9 cellular contexts compared by ENCODE assay signal in the genomic region with DNA sequence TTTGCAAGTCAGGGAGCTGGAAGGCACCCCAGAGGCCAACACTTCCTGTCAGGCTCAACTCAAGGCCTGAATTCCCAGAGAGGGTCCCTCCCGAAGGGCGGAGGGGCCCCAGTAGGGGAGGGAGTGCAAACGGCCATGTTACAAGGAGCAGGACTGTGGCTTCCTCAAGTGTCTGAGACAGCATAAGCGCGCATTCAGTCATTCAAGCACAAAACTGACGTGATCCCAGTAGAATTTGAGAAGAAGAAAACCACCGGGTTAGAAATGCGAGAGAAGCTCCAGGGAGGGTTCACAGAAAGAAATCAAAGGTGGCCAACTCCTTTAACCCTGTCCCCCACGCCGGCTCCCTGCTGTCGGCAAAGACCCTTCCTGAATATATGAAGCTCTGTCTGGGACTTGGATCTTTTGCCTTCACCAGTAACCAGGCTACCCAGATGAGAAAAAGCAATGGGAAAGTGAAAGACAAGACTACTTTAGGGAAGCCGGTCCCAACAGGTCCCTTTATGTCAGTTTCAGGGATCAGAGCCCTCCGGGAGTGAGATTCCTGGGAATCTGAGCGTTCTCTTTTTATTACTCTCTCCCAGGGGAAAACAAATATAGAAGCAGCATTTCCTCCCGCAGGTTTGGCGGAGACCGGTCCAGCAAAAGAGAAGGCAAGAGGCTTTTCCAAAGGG. TPM values are rescaled to one million over a fixed set of nuclear protein-coding genes. Genes with fewer than 3 reads are reported as not detected.
DNase-seq lines count a peak whose midpoint lies in the region; TF ChIP-seq lines count a peak whose summit lies in the region.
"Had no signal": no experiment of that assay in that cellular context is flagged by ENCODE, and none has a peak within 500 bp of the region (broad histone marks: within the 10 kb centered on the region; RNA-seq: fewer than 3 reads in every experiment).

No MANE protein-coding gene starts in this region.

- H3K4me1 ChIP-seq in muscle layer of duodenum (ENCODE audit: control insufficient read depth in 1 of 2, insufficient read depth in 2 of 2, low read length in 2 of 2) (peaks cover 9 to 49% of the 10 kb centered on the region in 2 donors), uterus (peaks cover 12% of the 10 kb centered on the region in 2 donors)

- H3K27ac ChIP-seq in muscle layer of duodenum (ENCODE audit: low read length) (peak overlapping the region; percentile 53), uterus (peak overlapping the region; percentile 84 to 95)

- H3K4me3 Mint-ChIP-seq in activated naive CD4-positive, alpha-beta T cell treated with anti-CD3 and anti-CD28 coated beads for 36 hours: peak overlapping the region; percentile 37
- no peak overlapping the region for H3K4me3 Mint-ChIP-seq in activated naive CD4-positive, alpha-beta T cell treated with anti-CD3 and anti-CD28 coated beads, Interleukin-2, amount 10 ng/mL, durations not matched to agents 7 days and 5 days
- H3K4me3 Mint-ChIP-seq in endothelial cell (ENCODE audit: unreplicated experiment): peak overlapping the region; percentile 83

- peaks cover 11% of the 10 kb centered on the region for H3K4me1 Mint-ChIP-seq in activated naive CD4-positive, alpha-beta T cell treated with anti-CD3 and anti-CD28 coated beads for 36 hours (ENCODE audit: low read depth)
- peaks cover 18% of the 10 kb centered on the region for H3K4me1 Mint-ChIP-seq in activated naive CD4-positive, alpha-beta T cell treated with anti-CD3 and anti-CD28 coated beads, Interleukin-2, amount 10 ng/mL, durations not matched to agents 7 days and 5 days
- peaks cover 21% of the 10 kb centered on the region for H3K4me1 Mint-ChIP-seq in endothelial cell (ENCODE audit: unreplicated experiment)

- no peaks in the 10 kb centered on the region for H3K9me3 ChIP-seq in muscle layer of duodenum (ENCODE audit: control insufficient read depth in 1 of 2, low read length in 2 of 2)
- H3K9me3 ChIP-seq in uterus: no peaks in the 10 kb centered on the region

- no peaks in the 10 kb centered on the region for H3K27me3 ChIP-seq in muscle layer of duodenum (ENCODE audit: low read depth, low read length)
- no peaks in the 10 kb centered on the region for H3K27me3 ChIP-seq in uterus

- H3K27ac Mint-ChIP-seq in activated naive CD4-positive, alpha-beta T cell treated with anti-CD3 and anti-CD28 coated beads for 36 hours: no peak overlapping the region
- no peak overlapping the region for H3K27ac Mint-ChIP-seq in activated naive CD4-positive, alpha-beta T cell treated with anti-CD3 and anti-CD28 coated beads, Interleukin-2, amount 10 ng/mL, durations not matched to agents 7 days and 5 days
- H3K27ac Mint-ChIP-seq in endothelial cell (ENCODE audit: unreplicated experiment): no peak overlapping the region

- CTCF ChIA-PET in activated naive CD4-positive, alpha-beta T cell treated with anti-CD3 and anti-CD28 coated beads for 36 hours (lab: Charles Lee): interaction anchor here (1.1 to 1.5 kb wide), 2 partner anchors 14 to 99 kb away, joined by 3 read pairs; no protein-coding TSS in a partner anchor
- CTCF ChIA-PET in activated naive CD4-positive, alpha-beta T cell treated with anti-CD3 and anti-CD28 coated beads, Interleukin-2, amount 10 ng/mL, durations not matched to agents 7 days and 5 days (lab: Charles Lee): interaction anchor here (0.7 to 1.9 kb wide), 4 partner anchors 33 to 292 kb away, joined by 4 to 7 read pairs (median 4); no protein-coding TSS in a partner anchor

- no peaks in the 10 kb centered on the region for H3K9me3 Mint-ChIP-seq in activated naive CD4-positive, alpha-beta T cell treated with anti-CD3 and anti-CD28 coated beads for 36 hours
- no peaks in the 10 kb centered on the region for H3K9me3 Mint-ChIP-seq in activated naive CD4-positive, alpha-beta T cell treated with anti-CD3 and anti-CD28 coated beads, Interleukin-2, amount 10 ng/mL, durations not matched to agents 7 days and 5 days
- H3K9me3 Mint-ChIP-seq in endothelial cell (ENCODE audit: unreplicated experiment): no peaks in the 10 kb centered on the region

- TF ChIP-seq CTCF in endothelial cell (IDR thresholded peaks at IDR 0.05; ENCODE audit: unreplicated experiment): no peak
- no peak for TF ChIP-seq CTCF in uterus (IDR thresholded peaks at IDR 0.05)

- H3K4me3 ChIP-seq in muscle layer of duodenum (ENCODE audit: low read depth in 1 of 2, low read length in 2 of 2) (peak overlapping the region; percentile 75 to 78), uterus (peak overlapping the region; percentile 62 to 79)

- no peak for DNase-seq in activated naive CD4-positive, alpha-beta T cell treated with anti-CD3 and anti-CD28 coated beads for 36 hours
- DNase-seq in activated naive CD4-positive, alpha-beta T cell treated with anti-CD3 and anti-CD28 coated beads, Interleukin-2, amount 10 ng/mL, durations not matched to agents 7 days and 5 days: no peak
- DNase-seq in endothelial cell (ENCODE audit: low spot score) (no peak), uterus (no peak), KG1 (lab: John Stamatoyannopoulos, UW) (no peak), EL (no peak)
- DNase-seq in activated CD8-positive, alpha-beta memory T cell treated with anti-CD3 and anti-CD28 coated beads, Interleukin-2, amount 50 U/mL, for 48 hours: no peak

- H3K36me3 ChIP-seq in muscle layer of duodenum (ENCODE audit: control insufficient read depth in 1 of 2, insufficient read depth in 2 of 2, low read length in 2 of 2): no peaks in the 10 kb centered on the region
- no peaks in the 10 kb centered on the region for H3K36me3 ChIP-seq in uterus

- TF ChIP-seq POLR2A in uterus (IDR thresholded peaks at IDR 0.05): no peak

- H3K27me3 Mint-ChIP-seq in activated naive CD4-positive, alpha-beta T cell treated with anti-CD3 and anti-CD28 coated beads for 36 hours (ENCODE audit: low read depth): peaks cover 50% of the 10 kb centered on the region
- H3K27me3 Mint-ChIP-seq in activated naive CD4-positive, alpha-beta T cell treated with anti-CD3 and anti-CD28 coated beads, Interleukin-2, amount 10 ng/mL, durations not matched to agents 7 days and 5 days: peaks cover 82% of the 10 kb centered on the region
- peaks cover 14% of the 10 kb centered on the region for H3K27me3 Mint-ChIP-seq in endothelial cell (ENCODE audit: unreplicated experiment)

- intact Hi-C loops in activated naive CD4-positive, alpha-beta T cell treated with anti-CD3 and anti-CD28 coated beads for 36 hours (cut with micrococcal nuclease): no loop called here
- intact Hi-C loops in uterus (cut with DNase I; ENCODE audit: low total_unique reads): loop anchor here (10.0 kb wide), 1 partner anchor 98 kb away; no protein-coding TSS in a partner anchor

- no peaks in the 10 kb centered on the region for H3K36me3 Mint-ChIP-seq in activated naive CD4-positive, alpha-beta T cell treated with anti-CD3 and anti-CD28 coated beads for 36 hours (ENCODE audit: low read depth)
- no peaks in the 10 kb centered on the region for H3K36me3 Mint-ChIP-seq in activated naive CD4-positive, alpha-beta T cell treated with anti-CD3 and anti-CD28 coated beads, Interleukin-2, amount 10 ng/mL, durations not matched to agents 7 days and 5 days
- peaks cover 3% of the 10 kb centered on the region for H3K36me3 Mint-ChIP-seq in endothelial cell (ENCODE audit: low read depth, unreplicated experiment)

RNA-seq across cellular contexts. Expression of a gene that starts 1.3 kb away (rescaled TPM):
- under 1 TPM; 0.86 to 0.98 TPM for total RNA-seq in activated naive CD4-positive, alpha-beta T cell treated with anti-CD3 and anti-CD28 coated beads for 36 hours
- 0.77 TPM for total RNA-seq in endothelial cell (ENCODE audit: unreplicated experiment)
- 10 to 100 TPM; 28.4 to 86.6 (median 48.6) TPM for total RNA-seq in uterus
- total RNA-seq: NCI-H460 had no signal

Comparison
In these comparisons a context has a peak if more than half of its experiments do, and no peak if none do; other contexts are left out.
1. RNA of a gene that starts 1.3 kb away (total RNA-seq): 28.4 to 86.6 TPM in uterus; 0.86 to 0.98 TPM in activated naive CD4-positive, alpha-beta T cell treated with anti-CD3 and anti-CD28 coated beads for 36 hours and 0.77 TPM in endothelial cell (single experiment); every median in the first group is over 10 times any median in the second.